1 cellular context compared by ENCODE assay signal in genomic region chr4:174154455-174154854, GRCh38.
TF ChIP-seq lines count a peak whose summit lies in the region.

No MANE protein-coding gene starts in this region.

TF ChIP-seq in K562, 482 proteins besides CTCF, POLR2A, EP300 and RAD21 (continued from another document and continues in another):
- TF ChIP-seq TRIM25 (IDR thresholded peaks at IDR 0.05; ENCODE audit: borderline replicate concordance) (no peak), SREBF1 (IDR thresholded peaks at IDR 0.05; ENCODE audit: borderline replicate concordance, low read depth, low read length) (no peak), ZFX (CRISPR knock-in tag; IDR thresholded peaks at IDR 0.05) (no peak), DEAF1 (CRISPR knock-in tag; IDR thresholded peaks at IDR 0.05) (no peak), TEAD4 (IDR thresholded peaks at IDR 0.05; ENCODE audit: low read length) (peak; percentile 33; the same call in 1 of the 2 replicates), TEAD4 (CRISPR knock-in tag; IDR thresholded peaks at IDR 0.05; ENCODE audit: borderline replicate concordance) (no peak), CC2D1A (IDR thresholded peaks at IDR 0.05) (no peak), TCF7 (IDR thresholded peaks at IDR 0.05; ENCODE audit: borderline replicate concordance) (no peak), FOXA1 (IDR thresholded peaks at IDR 0.05; ENCODE audit: borderline replicate concordance) (no peak), FOXP4 (CRISPR knock-in tag; IDR thresholded peaks at IDR 0.05; ENCODE audit: borderline replicate concordance) (no peak), RNF2 (IDR thresholded peaks at IDR 0.05) (no peak), CTBP1 (IDR thresholded peaks at IDR 0.05; ENCODE audit: borderline replicate concordance) (peak; percentile 28; the same call in 1 of the 2 replicates), EWSR1 (IDR thresholded peaks at IDR 0.05; ENCODE audit: borderline replicate concordance, low read depth, partially characterized antibody) (no peak), MAFF (IDR thresholded peaks at IDR 0.05; ENCODE audit: low read length) (peak; percentile 17; the same call in 1 of the 2 replicates), CBFA2T2 (conservative IDR thresholded peaks at IDR 0.05) (no peak), ZFP30 (CRISPR knock-in tag; IDR thresholded peaks at IDR 0.05; ENCODE audit: borderline replicate concordance) (no peak), CHAMP1 (IDR thresholded peaks at IDR 0.05) (0 out of 2 replicates have a peak, but pooled peaks have one; percentile 33), FOS (IDR thresholded peaks at IDR 0.05; ENCODE audit: extremely low read depth, insufficient read length) (no peak), GABPB2 (CRISPR knock-in tag; conservative IDR thresholded peaks at IDR 0.05) (no peak), TRIM28 (IDR thresholded peaks at IDR 0.05) (no peak), ZKSCAN3 (CRISPR knock-in tag; IDR thresholded peaks at IDR 0.05) (no peak), STAT5A (IDR thresholded peaks at IDR 0.05; ENCODE audit: borderline replicate concordance, low read length) (no peak), U2AF2 (optimal IDR thresholded peaks at IDR 0.05; ENCODE audit: low read depth, low read length) (no peak), MAFK (IDR thresholded peaks at IDR 0.05; ENCODE audit: low read length) (0 out of 2 replicates have a peak, but pooled peaks have one; percentile 17), ZNF311 (CRISPR knock-in tag; IDR thresholded peaks at IDR 0.05) (no peak), TFE3 (CRISPR knock-in tag; IDR thresholded peaks at IDR 0.05) (no peak), OTX1 (CRISPR knock-in tag; IDR thresholded peaks at IDR 0.05) (no peak), ATF7 (IDR thresholded peaks at IDR 0.05) (no peak), SIN3B (IDR thresholded peaks at IDR 0.05; ENCODE audit: low read depth) (no peak), CBX8 (IDR thresholded peaks at IDR 0.05; ENCODE audit: borderline replicate concordance, extremely low read depth, low read depth, low read length, poor library complexity, severe bottlenecking) (no peak), ARID3A (IDR thresholded peaks at IDR 0.05; ENCODE audit: borderline replicate concordance, low read depth, low read length) (peak; percentile 14; the same call in 1 of the 2 replicates), SETDB1 (IDR thresholded peaks at IDR 0.05; ENCODE audit: low read length) (no peak), DPF2 (IDR thresholded peaks at IDR 0.05) (peak; percentile 63; the same call in 1 of the 2 replicates), GTF2A2 (tag; IDR thresholded peaks at IDR 0.05) (no peak), SLC30A9 (CRISPR knock-in tag; IDR thresholded peaks at IDR 0.05) (no peak), JUN (IDR thresholded peaks at IDR 0.05; ENCODE audit: borderline replicate concordance, low read depth, low read length) (0 out of 2 replicates have a peak, but pooled peaks have one; percentile 31), JUN (CRISPR knock-in tag; IDR thresholded peaks at IDR 0.05; ENCODE audit: borderline replicate concordance) (no peak), CBFA2T3 (IDR thresholded peaks at IDR 0.05) (no peak), ZBTB40 (IDR thresholded peaks at IDR 0.05) (no peak), ZBTB40 (CRISPR knock-in tag; IDR thresholded peaks at IDR 0.05) (no peak), KDM2B (CRISPR knock-in tag; IDR thresholded peaks at IDR 0.05) (no peak), ZFP36 (IDR thresholded peaks at IDR 0.05; ENCODE audit: low read depth, low read length, partially characterized antibody) (no peak), ATF3 (IDR thresholded peaks at IDR 0.05) (peak; percentile 82), ATF3 (CRISPR knock-in tag; conservative IDR thresholded peaks at IDR 0.05) (no peak)
